In the genomic region with DNA sequence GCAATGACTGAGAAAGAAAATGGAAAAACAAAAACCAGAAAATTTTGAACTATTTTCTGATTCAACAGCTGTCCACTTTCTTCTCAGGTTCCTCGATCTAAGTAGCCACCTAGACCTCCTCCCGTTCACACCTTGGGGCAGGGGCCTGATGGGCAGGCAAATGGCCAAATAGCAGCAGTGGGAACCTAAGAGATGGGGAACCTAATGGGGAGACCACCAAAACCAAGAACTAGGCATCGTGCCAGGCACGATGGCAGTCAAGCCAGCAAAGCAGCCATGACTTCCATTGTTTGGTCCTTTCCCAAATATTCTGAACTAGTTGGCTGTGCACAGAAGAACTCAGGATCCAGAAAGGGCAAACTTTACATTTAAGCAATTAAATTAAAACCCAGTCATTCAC, we compare ENCODE assay signal across 23 cellular contexts. TPM values are rescaled to one million over a fixed set of nuclear protein-coding genes. Genes with fewer than 3 reads are reported as not detected.
A peak's percentile ranks its signal among the peaks of the same experiment; 100 is the strongest.
DNase-seq lines count a peak whose midpoint lies in the region; ATAC-seq and TF ChIP-seq lines count a peak whose summit lies in the region.
"Had no signal": no experiment of that assay in that cellular context is flagged by ENCODE, and none has a peak within 500 bp of the region (broad histone marks: within the 10 kb centered on the region; RNA-seq: fewer than 3 reads in every experiment).

No MANE protein-coding gene starts in this region.

- peak overlapping the region; percentile 30 for H3K27ac Mint-ChIP-seq in activated naive CD4-positive, alpha-beta T cell treated with anti-CD3 and anti-CD28 coated beads, Interleukin-2, amount 50 U/mL, for 24 hours
- peak overlapping the region; percentile 15 for H3K27ac Mint-ChIP-seq in activated CD8-positive, alpha-beta T cell treated with anti-CD3 and anti-CD28 coated beads for 36 hours
- peak overlapping the region in 6 of 10 donors; percentile 9 to 65 (median 54) for H3K27ac Mint-ChIP-seq in naive thymus-derived CD8-positive, alpha-beta T cell

- H3K27me3 Mint-ChIP-seq in activated naive CD4-positive, alpha-beta T cell treated with anti-CD3 and anti-CD28 coated beads, Interleukin-2, amount 50 U/mL, for 24 hours = no peaks in the 10 kb centered on the region
- no peaks in the 10 kb centered on the region for H3K27me3 Mint-ChIP-seq in activated CD8-positive, alpha-beta T cell treated with anti-CD3 and anti-CD28 coated beads for 36 hours
- no peaks in the 10 kb centered on the region for H3K27me3 Mint-ChIP-seq in naive thymus-derived CD8-positive, alpha-beta T cell
- H3K27me3 Mint-ChIP-seq: stimulated activated naive B cell treated with anti-CD40 and anti-IgM and Interleukin-4, amounts not matched to agents 10 μg/mL and 1 μg/mL and 100 μg/mL, for 72 hours had no signal

- H3K27me3 ChIP-seq in tibial nerve = no peaks in the 10 kb centered on the region
- H3K27me3 ChIP-seq: heart left ventricle, right lobe of liver, suprapubic skin had no signal

- no peaks in the 10 kb centered on the region for H3K9me3 ChIP-seq in tibial nerve
- H3K9me3 ChIP-seq: A549, heart left ventricle, right lobe of liver, suprapubic skin had no signal

- TF ChIP-seq POLR2A in tibial nerve (IDR thresholded peaks at IDR 0.05) = no peak

- H3K4me3 Mint-ChIP-seq in activated naive CD4-positive, alpha-beta T cell treated with anti-CD3 and anti-CD28 coated beads, Interleukin-2, amount 50 U/mL, for 24 hours = no peak overlapping the region
- no peak overlapping the region for H3K4me3 Mint-ChIP-seq in activated CD8-positive, alpha-beta T cell treated with anti-CD3 and anti-CD28 coated beads for 36 hours
- H3K4me3 Mint-ChIP-seq in naive thymus-derived CD8-positive, alpha-beta T cell = no peak overlapping the region
- H3K4me3 Mint-ChIP-seq: stimulated activated naive B cell treated with anti-CD40 and anti-IgM and Interleukin-4, amounts not matched to agents 10 μg/mL and 1 μg/mL and 100 μg/mL, for 72 hours had no signal

- TF ChIP-seq CTCF in activated CD8-positive, alpha-beta T cell treated with anti-CD3 and anti-CD28 coated beads for 36 hours (IDR thresholded peaks at IDR 0.05) = no peak
- no peak for TF ChIP-seq CTCF in tibial nerve (IDR thresholded peaks at IDR 0.05)

- 79% methylated on average over 4 of the region's 4 CpGs for WGBS in tibial nerve, 2 donors

- peaks cover 28% of the 10 kb centered on the region for H3K4me1 Mint-ChIP-seq in activated naive CD4-positive, alpha-beta T cell treated with anti-CD3 and anti-CD28 coated beads, Interleukin-2, amount 50 U/mL, for 24 hours
- H3K4me1 Mint-ChIP-seq in activated CD8-positive, alpha-beta T cell treated with anti-CD3 and anti-CD28 coated beads for 36 hours (ENCODE audit: low read depth) = peaks cover 7% of the 10 kb centered on the region
- peaks cover 10 to 42% (median 35%) of the 10 kb centered on the region in 4 donors for H3K4me1 Mint-ChIP-seq in naive thymus-derived CD8-positive, alpha-beta T cell

- no peak for DNase-seq in activated naive CD4-positive, alpha-beta T cell (lab: John Stamatoyannopoulos, UW)
- DNase-seq in activated CD8-positive, alpha-beta T cell treated with anti-CD3 and anti-CD28 coated beads for 36 hours = no peak
- DNase-seq in naive thymus-derived CD8-positive, alpha-beta T cell = no peak
- DNase-seq in tibial nerve (ENCODE audit: low spot score in 2 of 2) (peak in 1 of 2 donors; percentile 7), NCI-H1417 treated with DMSO at 0.1 percent for 48 hours (lab: John Stamatoyannopoulos, UW) (no peak)
- DNase-seq: activated naive CD4-positive, alpha-beta T cell treated with Interleukin-2 at 50 U/mL for 16 hours; activated T-cell treated with anti-CD3 and anti-CD28 coated beads, Interleukin-2, amount 50 U/mL, for 1 hour; AML-193; DMS53; effector memory CD4-positive, alpha-beta T cell; NCI-H187; NCI-H526 treated with DMSO at 0.1 percent for 48 hours; right lobe of liver; SIG-M5; stimulated activated CD4-positive, alpha-beta T cell treated with anti-CD3 and anti-CD28 coated beads, Interleukin-4, amount 100 ng/mL, for 4 hours; stimulated activated naive B cell treated with anti-CD40 and anti-IgM and Interleukin-4, amounts not matched to agents 10 μg/mL and 1 μg/mL and 100 μg/mL, for 72 hours; SW 1271 had no signal

- no peak for TF ChIP-seq EP300 in tibial nerve (IDR thresholded peaks at IDR 0.05)

- POLR2A ChIA-PET in activated CD8-positive, alpha-beta T cell treated with anti-CD3 and anti-CD28 coated beads for 36 hours (lab: Charles Lee) = interaction anchor here (1.4 kb wide), 1 partner anchor 10 kb away, joined by 3 read pairs; no protein-coding TSS in a partner anchor
- POLR2A ChIA-PET in naive thymus-derived CD8-positive, alpha-beta T cell (lab: Charles Lee) = no interaction called here

- H3K27ac ChIP-seq in tibial nerve = peak overlapping the region in 3 of 4 donors; percentile 35 to 91 (median 59)
- H3K27ac ChIP-seq: A549, right lobe of liver had no signal

- intact Hi-C loops in activated CD8-positive, alpha-beta T cell treated with anti-CD3 and anti-CD28 coated beads for 36 hours (cut with micrococcal nuclease) = no loop called here

- peaks cover 5% of the 10 kb centered on the region for H3K36me3 Mint-ChIP-seq in activated naive CD4-positive, alpha-beta T cell treated with anti-CD3 and anti-CD28 coated beads, Interleukin-2, amount 50 U/mL, for 24 hours
- H3K36me3 Mint-ChIP-seq in activated CD8-positive, alpha-beta T cell treated with anti-CD3 and anti-CD28 coated beads for 36 hours (ENCODE audit: low read depth) = peaks cover 4% of the 10 kb centered on the region
- peaks cover 0 to 34% (median 2%) of the 10 kb centered on the region in 3 donors for H3K36me3 Mint-ChIP-seq in naive thymus-derived CD8-positive, alpha-beta T cell

- peaks cover 2 to 50% (median 5%) of the 10 kb centered on the region in 3 donors for H3K36me3 ChIP-seq in tibial nerve

- H3K9me3 Mint-ChIP-seq in activated naive CD4-positive, alpha-beta T cell treated with anti-CD3 and anti-CD28 coated beads, Interleukin-2, amount 50 U/mL, for 24 hours = no peaks in the 10 kb centered on the region
- no peaks in the 10 kb centered on the region for H3K9me3 Mint-ChIP-seq in activated CD8-positive, alpha-beta T cell treated with anti-CD3 and anti-CD28 coated beads for 36 hours
- no peaks in the 10 kb centered on the region for H3K9me3 Mint-ChIP-seq in naive thymus-derived CD8-positive, alpha-beta T cell
- H3K9me3 Mint-ChIP-seq: stimulated activated naive B cell treated with anti-CD40 and anti-IgM and Interleukin-4, amounts not matched to agents 10 μg/mL and 1 μg/mL and 100 μg/mL, for 72 hours had no signal

- no peak for ATAC-seq in activated CD8-positive, alpha-beta T cell treated with anti-CD3 and anti-CD28 coated beads for 36 hours
- ATAC-seq in naive thymus-derived CD8-positive, alpha-beta T cell = no peak
- ATAC-seq in GM21529 (IDR thresholded peaks at IDR 0.05; ENCODE audit: unreplicated experiment) (no peak), GM21423 (IDR thresholded peaks at IDR 0.05; ENCODE audit: unreplicated experiment) (no peak)
- ATAC-seq: A549; heart left ventricle; right lobe of liver; stimulated activated naive B cell treated with anti-CD40 and anti-IgM and Interleukin-4, amounts not matched to agents 10 μg/mL and 1 μg/mL and 100 μg/mL, for 72 hours had no signal

- no peak overlapping the region for H3K4me3 ChIP-seq in tibial nerve
- H3K4me3 ChIP-seq: A549, heart left ventricle, right lobe of liver, suprapubic skin had no signal

- CTCF ChIA-PET in activated CD8-positive, alpha-beta T cell treated with anti-CD3 and anti-CD28 coated beads for 36 hours (lab: Charles Lee) = interaction anchor here (0.9 to 8.3 kb wide), 5 partner anchors 61 to 154 kb away, joined by 3 to 128 read pairs (median 55); a partner anchor contains a TSS

- peaks cover 0 to 64% (median 18%) of the 10 kb centered on the region in 4 donors for H3K4me1 ChIP-seq in tibial nerve

RNA-seq across cellular contexts. Expression of a gene that starts 57.1 kb away (rescaled TPM):
- total RNA-seq in activated CD8-positive, alpha-beta T cell treated with anti-CD3 and anti-CD28 coated beads for 36 hours = 10 to 100 TPM; 22.2 to 27.5 TPM
- 100 to 1,000 TPM in 1 of 2 experiments, 10 to 100 TPM in 1; 98.6 to 101 TPM for total RNA-seq in naive thymus-derived CD8-positive, alpha-beta T cell
- polyA plus RNA-seq in naive thymus-derived CD8-positive, alpha-beta T cell = 10 to 100 TPM; 17.8 to 33.2 (median 21.4) TPM
- total RNA-seq in tibial nerve = 10 to 100 TPM; 57.9 to 82.0 (median 74.2) TPM
